Comparison of ENCODE assay signal across 25 cellular contexts in genomic region chr1:181126289-181126688, GRCh38. TPM values are rescaled to one million over a fixed set of nuclear protein-coding genes. Genes with fewer than 3 reads are reported as not detected.
DNase-seq lines count a peak whose midpoint lies in the region; ATAC-seq and TF ChIP-seq lines count a peak whose summit lies in the region.
"Had no signal": no experiment of that assay in that cellular context is flagged by ENCODE, and none has a peak within 500 bp of the region (broad histone marks: within the 10 kb centered on the region; RNA-seq: fewer than 3 reads in every experiment).

No MANE protein-coding gene starts in this region.

- no peaks in the 10 kb centered on the region for H3K27me3 Mint-ChIP-seq in Caco-2 (ENCODE audit: insufficient read depth, unreplicated experiment)
- no peaks in the 10 kb centered on the region for H3K27me3 Mint-ChIP-seq in activated B cell treated with CpG ODN at 0.5 μM for 24 hours
- no peaks in the 10 kb centered on the region for H3K27me3 Mint-ChIP-seq in memory B cell

- DNase-seq in Caco-2 (no peak), activated B cell treated with CpG ODN at 0.5 μM for 24 hours (no peak), memory B cell (ENCODE audit: low spot score in 2 of 2) (no peak), glomerular visceral epithelial cell (ENCODE audit: extremely low spot score) (no peak), SHP77 (lab: John Stamatoyannopoulos, UW) (no peak), dermis blood vessel endothelial cell (no peak), colonic mucosa (no peak)
- DNase-seq: activated CD4-positive, alpha-beta T cell treated with anti-CD3 and anti-CD28 coated beads, Interleukin-2, amount 50 U/mL, for 4 hours; activated CD4-positive, CD25-positive, alpha-beta regulatory T cell; activated CD8-positive, alpha-beta memory T cell treated with anti-CD3 and anti-CD28 coated beads, Interleukin-2, amount 50 U/mL, for 48 hours; CD4-positive, CD25-positive, alpha-beta regulatory T cell; foreskin keratinocyte; HCEC 1CT; posterior cingulate gyrus; sigmoid colon; stimulated activated naive CD8-positive, alpha-beta T cell treated with anti-CD3 and anti-CD28 coated beads, Interleukin-15, Interleukin-2, amounts not matched to agents 100 U/mL and 50 U/mL, for 24 hours had no signal

- ATAC-seq in activated B cell treated with CpG ODN at 0.5 μM for 24 hours (ENCODE audit: low read depth): no peak
- no peak for ATAC-seq in memory B cell (ENCODE audit: low read depth)
- ATAC-seq: activated naive CD4-positive, alpha-beta T cell treated with anti-CD3 and anti-CD28 coated beads, Interleukin-2, amount 50 U/mL, for 72 hours; stimulated activated naive CD8-positive, alpha-beta T cell treated with anti-CD3 and anti-CD28 coated beads, Interleukin-15, Interleukin-2, amounts not matched to agents 100 U/mL and 50 U/mL, for 24 hours had no signal

- POLR2A ChIA-PET in Caco-2 (lab: Charles Lee): no interaction called here
- POLR2A ChIA-PET in HEK293 (lab: Yijun Ruan, JAX): interaction anchor here (1.2 to 4.2 kb wide), 4 partner anchors 21 to 36 kb away, joined by 6 to 39 read pairs (median 22); partner anchors contain the start of gene IER5
- POLR2A ChIA-PET in activated B cell treated with CpG ODN at 0.5 μM for 24 hours (lab: Charles Lee): interaction anchor here (0.7 to 33.3 kb wide), 2 partner anchors 25 to 1931 kb away, joined by 5 to 1783 read pairs; partner anchors contain the start of gene IER5

- H3K27me3 ChIP-seq in Caco-2 (replicated peaks; ENCODE audit: control insufficient read depth, insufficient read depth, low read length): no peaks in the 10 kb centered on the region
- no peaks in the 10 kb centered on the region for H3K27me3 ChIP-seq in colonic mucosa
- H3K27me3 ChIP-seq: cardiac muscle cell, esophagus muscularis mucosa, foreskin keratinocyte, heart right ventricle, sigmoid colon, SJSA1, testis had no signal

- H3K36me3 ChIP-seq in Caco-2 (ENCODE audit: control insufficient read depth, insufficient read depth, low read length) (no peaks in the 10 kb centered on the region), HEK293 (ENCODE audit: control insufficient read depth in 2 of 2, insufficient read depth in 1 of 2, low read length in 2 of 2) (no peaks in the 10 kb centered on the region), colonic mucosa (no peaks in the 10 kb centered on the region)
- H3K36me3 ChIP-seq: cardiac muscle cell, esophagus muscularis mucosa, heart right ventricle, sigmoid colon, SJSA1 had no signal

- intact Hi-C loops in Caco-2 (cut with micrococcal nuclease; ENCODE audit: unreplicated experiment) (no loop called here), activated B cell treated with CpG ODN at 0.5 μM for 24 hours (cut with micrococcal nuclease) (no loop called here), colonic mucosa (cut with DNase I) (no loop called here)

- H3K4me3 ChIP-seq in Caco-2 (ENCODE audit: low read depth, low read length): no peak overlapping the region
- no peak overlapping the region for H3K4me3 ChIP-seq in HEK293 (ENCODE audit: low read depth, low read length)
- H3K4me3 ChIP-seq in colonic mucosa: no peak overlapping the region
- H3K4me3 ChIP-seq: cardiac muscle cell, coronary artery, esophagus muscularis mucosa, heart right ventricle, sigmoid colon, SJSA1, testis had no signal

- H3K4me3 Mint-ChIP-seq in Caco-2 (ENCODE audit: unreplicated experiment) (no peak overlapping the region), activated B cell treated with CpG ODN at 0.5 μM for 24 hours (no peak overlapping the region), memory B cell (no peak overlapping the region)
- H3K4me3 Mint-ChIP-seq: CD4-positive, CD25-positive, alpha-beta regulatory T cell had no signal

- no TSS peak for BruUV-seq in Caco-2 (replicated peaks; lab: Mats Ljungman, UMichigan)

- peaks cover 9% of the 10 kb centered on the region for H3K9me3 Mint-ChIP-seq in Caco-2 (ENCODE audit: unreplicated experiment)
- no peaks in the 10 kb centered on the region for H3K9me3 Mint-ChIP-seq in activated B cell treated with CpG ODN at 0.5 μM for 24 hours
- no peaks in the 10 kb centered on the region for H3K9me3 Mint-ChIP-seq in memory B cell
- H3K9me3 Mint-ChIP-seq: activated naive CD4-positive, alpha-beta T cell treated with anti-CD3 and anti-CD28 coated beads, Interleukin-2, amount 50 U/mL, for 72 hours; activated T-helper 2 cell treated with anti-CD3 and anti-CD28 coated beads, Interferon-gamma antibody, Interleukin-2, Interleukin-4, amounts not matched to agents 10 μg/mL and 5 μg/mL and 100 μg/mL, durations not matched to agents 14 hours and 24 hours and 36 hours; CD4-positive, CD25-positive, alpha-beta regulatory T cell had no signal

- no peak overlapping the region for H3K9ac ChIP-seq in colonic mucosa (ENCODE audit: low read depth in 2 of 2, low read length in 2 of 2)

- H3K27ac Mint-ChIP-seq in Caco-2 (ENCODE audit: unreplicated experiment) (peak overlapping the region; percentile 53), activated B cell treated with CpG ODN at 0.5 μM for 24 hours (peak overlapping the region; percentile 42), memory B cell (peak overlapping the region; percentile 73)
- H3K27ac Mint-ChIP-seq: activated naive CD4-positive, alpha-beta T cell treated with anti-CD3 and anti-CD28 coated beads, Interleukin-2, amount 50 U/mL, for 72 hours; activated T-helper 2 cell treated with anti-CD3 and anti-CD28 coated beads, Interferon-gamma antibody, Interleukin-2, Interleukin-4, amounts not matched to agents 10 μg/mL and 5 μg/mL and 100 μg/mL, durations not matched to agents 14 hours and 24 hours and 36 hours; CD4-positive, CD25-positive, alpha-beta regulatory T cell had no signal

- H3K4me1 Mint-ChIP-seq in Caco-2 (ENCODE audit: low read depth, unreplicated experiment) (peaks cover 27% of the 10 kb centered on the region), activated B cell treated with CpG ODN at 0.5 μM for 24 hours (peaks cover 72% of the 10 kb centered on the region), memory B cell (peaks cover 58% of the 10 kb centered on the region)

- no peak for TF ChIP-seq CTCF in Caco-2 (IDR thresholded peaks at IDR 0.05; ENCODE audit: insufficient read depth in 1 of 2, low read depth in 1 of 2, low read length in 1 of 2, severe bottlenecking in 1 of 2, unreplicated experiment in 1 of 2)
- TF ChIP-seq CTCF in HEK293 (tag by site-specific recombination; IDR thresholded peaks at IDR 0.05): no peak
- TF ChIP-seq CTCF in activated B cell treated with CpG ODN at 0.5 μM for 24 hours (IDR thresholded peaks at IDR 0.05): no peak
- no peak for TF ChIP-seq CTCF in colonic mucosa (IDR thresholded peaks at IDR 0.05)

- H3K4me1 ChIP-seq in Caco-2 (peaks cover 25% of the 10 kb centered on the region), HEK293 (ENCODE audit: control insufficient read depth, insufficient read depth, low read length) (peaks cover 3% of the 10 kb centered on the region; the same call in 1 of the 2 replicates), colonic mucosa (peaks cover 9% of the 10 kb centered on the region)

- H3K27ac ChIP-seq in HEK293 (ENCODE audit: extremely low read depth, low read depth, low read length): no peak overlapping the region
- H3K27ac ChIP-seq in colonic mucosa: no peak overlapping the region
- H3K27ac ChIP-seq: cardiac muscle cell, coronary artery, esophagus muscularis mucosa, foreskin keratinocyte, sigmoid colon, SJSA1, testis had no signal

- H3K9me3 ChIP-seq in Caco-2 (no peaks in the 10 kb centered on the region), HEK293 (ENCODE audit: control insufficient read depth, insufficient read depth, low read depth, low read length) (no peaks in the 10 kb centered on the region), colonic mucosa (no peaks in the 10 kb centered on the region)
- H3K9me3 ChIP-seq: esophagus muscularis mucosa, heart right ventricle, sigmoid colon, SJSA1, testis had no signal

- CTCF ChIA-PET in Caco-2 (lab: Charles Lee): interaction anchor here (0.6 kb wide), 1 partner anchor 20 kb away, joined by 3 read pairs; no protein-coding TSS in a partner anchor
- CTCF ChIA-PET in HEK293 (lab: Yijun Ruan, JAX): interaction anchor here (2.1 kb wide), 1 partner anchor 16 kb away, joined by 11 read pairs; no protein-coding TSS in a partner anchor
- CTCF ChIA-PET in activated B cell treated with CpG ODN at 0.5 μM for 24 hours (lab: Charles Lee): no interaction called here

- H3K36me3 Mint-ChIP-seq in Caco-2 (ENCODE audit: insufficient read depth, unreplicated experiment): no peaks in the 10 kb centered on the region
- H3K36me3 Mint-ChIP-seq in activated B cell treated with CpG ODN at 0.5 μM for 24 hours (ENCODE audit: low read depth): no peaks in the 10 kb centered on the region
- no peaks in the 10 kb centered on the region for H3K36me3 Mint-ChIP-seq in memory B cell
- H3K36me3 Mint-ChIP-seq: activated naive CD4-positive, alpha-beta T cell treated with anti-CD3 and anti-CD28 coated beads, Interleukin-2, amount 50 U/mL, for 72 hours; CD4-positive, CD25-positive, alpha-beta regulatory T cell had no signal

TF ChIP-seq in HEK293, 187 proteins besides CTCF, POLR2A, EP300 and RAD21:
- no peak for TF ChIP-seq ZFP37 (tag by site-specific recombination; IDR thresholded peaks at IDR 0.05)
- TF ChIP-seq PRDM10 (tag by site-specific recombination; IDR thresholded peaks at IDR 0.05): peak; percentile 62

RNA-seq across cellular contexts. Expression of gene IER5, which starts 37.8 kb away (rescaled TPM):
- total RNA-seq in Caco-2 (2022): 8.6 and 9.4 TPM in 2 replicates
- total RNA-seq in activated B cell treated with CpG ODN at 0.5 μM for 24 hours: 155 and 156 TPM in 2 replicates
- 26.6 and 29.1 TPM in 2 replicates for total RNA-seq in dermis blood vessel endothelial cell
- 10 to 100 TPM; 19.6 to 20.1 TPM for total RNA-seq in colonic mucosa
